In genomic region chr6:165910184-165910583, GRCh38 we compare ENCODE assay signal across 24 cellular contexts.
A peak's percentile ranks its signal among the peaks of the same experiment; 100 is the strongest.
DNase-seq lines count a peak whose midpoint lies in the region; ATAC-seq lines count a peak whose summit lies in the region.
"Had no signal": no experiment of that assay in that cellular context is flagged by ENCODE, and none has a peak within 500 bp of the region (broad histone marks: within the 10 kb centered on the region; RNA-seq: fewer than 3 reads in every experiment).

No MANE protein-coding gene starts in this region.

- H3K79me1 ChIP-seq in mesendoderm (ENCODE audit: low read length) = no peaks in the 10 kb centered on the region

- H3K27ac Mint-ChIP-seq in immature natural killer cell = no peak overlapping the region
- H3K27ac Mint-ChIP-seq: B cell, CD14-positive monocyte, H9, HFFc6 had no signal

- WGBS in mesendoderm (ENCODE audit: extremely low coverage, insufficient coverage, low lambda C conversion rate) = no CpG with 5 or more reads among the region's 5 CpGs

- no peak overlapping the region for H2BK5ac ChIP-seq in mesendoderm (ENCODE audit: low read length)

- DNase-seq in AG08396 (ENCODE audit: low spot score) = peak; percentile 17
- DNase-seq in M059J (ENCODE audit: low read depth) = peak; percentile 29
- DNase-seq in cerebellum (ENCODE audit: low spot score) = peak; percentile 32
- DNase-seq in mesendoderm = peak; percentile 6
- no peak for DNase-seq in immature natural killer cell
- DNase-seq in HUDEP-2 (lab: John Stamatoyannopoulos, UW; ENCODE audit: unreplicated experiment in 76 of 76) = no peak
- DNase-seq: 8988T, GF-D8, H9, HFFc6, KBM-7, NCI-H1105, NCI-H146, NCI-H2029, NCI-H345, NCI-H524, NCI-H774, OCI-M1, Right ventricle myocardium superior had no signal

- H2BK15ac ChIP-seq in mesendoderm (replicated peaks; ENCODE audit: low read depth) = no peak overlapping the region

- H3K18ac ChIP-seq in mesendoderm (ENCODE audit: low read length) = no peak overlapping the region

- H3K27me3 Mint-ChIP-seq in immature natural killer cell (ENCODE audit: low read depth in 3 of 3) = peaks cover 1 to 2% (median 2%) of the 10 kb centered on the region in 3 donors
- H3K27me3 Mint-ChIP-seq: B cell had no signal

- H3K4me3 ChIP-seq in mesendoderm (ENCODE audit: low read length) = no peak overlapping the region
- H3K4me3 ChIP-seq: SK-N-MC had no signal

- H4K8ac ChIP-seq in mesendoderm (ENCODE audit: low read depth, low read length) = no peak overlapping the region

- no peak overlapping the region for H4K5ac ChIP-seq in mesendoderm (ENCODE audit: low read length)

- H2BK120ac ChIP-seq in mesendoderm (ENCODE audit: low read depth, low read length) = no peak overlapping the region

- no peak overlapping the region for H2AK5ac ChIP-seq in mesendoderm (ENCODE audit: low read length)

- no peak overlapping the region for H3K27ac ChIP-seq in mesendoderm (ENCODE audit: low read depth, low read length)
- H3K27ac ChIP-seq: SK-N-MC had no signal

- no peak overlapping the region for H3K4me2 ChIP-seq in mesendoderm (ENCODE audit: low read length)

- no peaks in the 10 kb centered on the region for H3K27me3 ChIP-seq in mesendoderm (ENCODE audit: insufficient read depth, low read length, poor library complexity)

- no peaks in the 10 kb centered on the region for H3K9me3 Mint-ChIP-seq in immature natural killer cell

- no peaks in the 10 kb centered on the region for H3K36me3 ChIP-seq in mesendoderm (ENCODE audit: control insufficient read depth, insufficient read depth, low read length)

- no peak overlapping the region for H3K4ac ChIP-seq in mesendoderm (ENCODE audit: low read depth, low read length)

- no peaks in the 10 kb centered on the region for H3K79me2 ChIP-seq in mesendoderm (ENCODE audit: control insufficient read depth, insufficient read depth, low read length)

- H3K4me1 Mint-ChIP-seq in immature natural killer cell = no peaks in the 10 kb centered on the region
- H3K4me1 Mint-ChIP-seq: B cell, CD14-positive monocyte, H9 had no signal

- H3K4me3 Mint-ChIP-seq in immature natural killer cell = no peak overlapping the region
- H3K4me3 Mint-ChIP-seq: B cell, CD14-positive monocyte, H9, HFFc6 had no signal

- ATAC-seq in GM19023 (IDR thresholded peaks at IDR 0.05; ENCODE audit: unreplicated experiment) (no peak), GM21423 (IDR thresholded peaks at IDR 0.05; ENCODE audit: unreplicated experiment) (no peak)

- no peaks in the 10 kb centered on the region for H3K36me3 Mint-ChIP-seq in immature natural killer cell
- H3K36me3 Mint-ChIP-seq: CD14-positive monocyte had no signal

- no peak overlapping the region for H3K9ac ChIP-seq in mesendoderm (ENCODE audit: low read length)

- H3K4me1 ChIP-seq in mesendoderm (ENCODE audit: control insufficient read depth, low read depth, low read length) = no peaks in the 10 kb centered on the region

- H3K56ac ChIP-seq in mesendoderm (ENCODE audit: low read length) = no peak overlapping the region

- H3K23ac ChIP-seq in mesendoderm (ENCODE audit: low read length) = no peak overlapping the region

Comparison
In these comparisons a context has a peak if more than half of its experiments do, and no peak if none do; other contexts are left out.
1. DNase-seq: peak in AG08396 (single experiment), M059J (single experiment), cerebellum (single experiment) and mesendoderm (single experiment); none in immature natural killer cell (0 of 3) and HUDEP-2 (0 of 76).